14 cellular contexts compared by ENCODE assay signal in the genomic region with DNA sequence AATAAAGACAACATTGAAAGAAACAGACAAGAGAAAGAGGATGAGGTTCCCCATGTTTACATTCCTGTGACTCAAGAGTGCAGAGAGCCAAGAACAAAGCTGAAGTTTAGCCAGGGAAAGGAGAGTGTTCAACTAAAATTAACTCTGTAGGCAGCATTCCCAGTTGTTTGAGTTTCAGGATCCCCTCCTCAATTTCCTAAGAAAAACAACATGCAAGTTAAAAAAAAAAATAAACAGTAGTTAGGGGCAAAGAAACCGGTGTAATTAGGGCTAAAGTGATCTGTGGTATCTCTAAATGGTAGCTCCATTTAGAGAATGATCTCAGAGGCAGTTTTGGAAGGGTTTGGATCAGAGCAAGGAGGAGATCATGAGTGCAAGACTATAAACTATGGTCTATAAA. TPM values are rescaled to one million over a fixed set of nuclear protein-coding genes. Genes with fewer than 3 reads are reported as not detected.
A peak's percentile ranks its signal among the peaks of the same experiment; 100 is the strongest.
DNase-seq lines count a peak whose midpoint lies in the region; ATAC-seq and TF ChIP-seq lines count a peak whose summit lies in the region.
"Had no signal": no experiment of that assay in that cellular context is flagged by ENCODE, and none has a peak within 500 bp of the region (broad histone marks: within the 10 kb centered on the region; RNA-seq: fewer than 3 reads in every experiment).

No MANE protein-coding gene starts in this region.

- TF ChIP-seq CTCF in fibroblast of pulmonary artery (IDR thresholded peaks at IDR 0.05; ENCODE audit: low read length, missing control alignments) = no peak
- no peak for TF ChIP-seq CTCF in psoas muscle (IDR thresholded peaks at IDR 0.05)

- H3K27ac ChIP-seq in ACC112 (ENCODE audit: low read depth, low read length) = peak overlapping the region; percentile 28
- H3K27ac ChIP-seq in psoas muscle = peak overlapping the region; percentile 4

- H3K4me1 ChIP-seq in ACC112 (ENCODE audit: control insufficient read depth, insufficient read depth, low read length, unreplicated experiment) = peaks cover 25% of the 10 kb centered on the region
- H3K4me1 ChIP-seq in psoas muscle = peaks cover 6% of the 10 kb centered on the region

- no peak overlapping the region for H2AFZ ChIP-seq in ACC112 (ENCODE audit: low read length, unreplicated experiment)

- intact Hi-C loops in psoas muscle (cut with DNase I) = no loop called here

- ATAC-seq in SK-N-SH treated with all-trans-retinoic acid at 6 μM for 48 hours (peak; percentile 47; the same call in 1 of the 3 replicates), psoas muscle (peak in 2 of 4 donors; percentile 71 to 75), HG02678 (IDR thresholded peaks at IDR 0.05; ENCODE audit: unreplicated experiment) (no peak), HG03571 (IDR thresholded peaks at IDR 0.05; ENCODE audit: unreplicated experiment) (no peak)

- peak; percentile 36 for DNase-seq in fibroblast of pulmonary artery (ENCODE audit: low read depth)
- no peak for DNase-seq in psoas muscle
- DNase-seq in activated CD4-positive, alpha-beta T cell treated with anti-CD3 and anti-CD28 coated beads, Interleukin-2, amount 50 U/mL, for 1 hour = no peak
- no peak for DNase-seq in GOT3 (lab: John Stamatoyannopoulos, UW)
- DNase-seq: activated naive CD4-positive, alpha-beta T cell treated with anti-CD3 and anti-CD28 coated beads for 36 hours; dermis blood vessel endothelial cell; heart left ventricle; NCI-H1048; NCI-H2227 treated with DMSO at 0.1 percent for 48 hours; T-helper 9 cell had no signal

- 9 to 15% (median 11%) methylated on average over 1 of the region's 1 CpG for WGBS in psoas muscle, 3 donors

- H3K36me3 ChIP-seq in ACC112 (ENCODE audit: insufficient read depth, low read length) = no peaks in the 10 kb centered on the region
- H3K36me3 ChIP-seq in psoas muscle (ENCODE audit: insufficient read depth in 1 of 2, low read depth in 1 of 2) = no peaks in the 10 kb centered on the region
- H3K36me3 ChIP-seq: heart left ventricle had no signal

- H3K9me3 ChIP-seq in psoas muscle = no peaks in the 10 kb centered on the region
- H3K9me3 ChIP-seq: heart left ventricle had no signal

- H3K27me3 ChIP-seq in ACC112 (ENCODE audit: insufficient read depth, low read length) (no peaks in the 10 kb centered on the region), psoas muscle (ENCODE audit: insufficient read depth in 3 of 3, low read length in 2 of 3) (no peaks in the 10 kb centered on the region)
- H3K27me3 ChIP-seq: heart left ventricle had no signal

- H3K4me3 ChIP-seq in ACC112 (ENCODE audit: low read depth, low read length) (no peak overlapping the region), fibroblast of pulmonary artery (replicated peaks; ENCODE audit: low read depth, low read length) (no peak overlapping the region), psoas muscle (no peak overlapping the region)
- H3K4me3 ChIP-seq: heart left ventricle had no signal

- no peaks in the 10 kb centered on the region for H3K79me2 ChIP-seq in ACC112 (ENCODE audit: control insufficient read depth, insufficient read depth, low read length, unreplicated experiment)

TF ChIP-seq in SK-N-SH treated with all-trans-retinoic acid at 6 μM for 48 hours, 23 proteins besides CTCF, POLR2A, EP300 and RAD21:
- no peak for TF ChIP-seq SNAI2 (CRISPR knock-in tag; IDR thresholded peaks at IDR 0.05)
- TF ChIP-seq, protein P1, sequence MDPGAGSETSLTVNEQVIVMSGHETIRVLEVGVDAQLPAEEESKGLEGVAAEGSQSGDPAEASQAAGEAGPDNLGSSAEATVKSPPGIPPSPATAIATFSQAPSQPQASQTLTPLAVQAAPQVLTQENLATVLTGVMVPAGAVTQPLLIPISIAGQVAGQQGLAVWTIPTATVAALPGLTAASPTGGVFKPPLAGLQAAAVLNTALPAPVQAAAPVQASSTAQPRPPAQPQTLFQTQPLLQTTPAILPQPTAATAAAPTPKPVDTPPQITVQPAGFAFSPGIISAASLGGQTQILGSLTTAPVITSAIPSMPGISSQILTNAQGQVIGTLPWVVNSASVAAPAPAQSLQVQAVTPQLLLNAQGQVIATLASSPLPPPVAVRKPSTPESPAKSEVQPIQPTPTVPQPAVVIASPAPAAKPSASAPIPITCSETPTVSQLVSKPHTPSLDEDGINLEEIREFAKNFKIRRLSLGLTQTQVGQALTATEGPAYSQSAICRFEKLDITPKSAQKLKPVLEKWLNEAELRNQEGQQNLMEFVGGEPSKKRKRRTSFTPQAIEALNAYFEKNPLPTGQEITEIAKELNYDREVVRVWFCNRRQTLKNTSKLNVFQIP (CRISPR knock-in tag; IDR thresholded peaks at IDR 0.05; ENCODE audit: borderline replicate concordance, low read depth) = no peak
- TF ChIP-seq TCF4 (CRISPR knock-in tag; IDR thresholded peaks at IDR 0.05; ENCODE audit: borderline replicate concordance) = no peak
- no peak for TF ChIP-seq ZC3H10 (CRISPR knock-in tag; IDR thresholded peaks at IDR 0.05)
- TF ChIP-seq, protein P2, sequence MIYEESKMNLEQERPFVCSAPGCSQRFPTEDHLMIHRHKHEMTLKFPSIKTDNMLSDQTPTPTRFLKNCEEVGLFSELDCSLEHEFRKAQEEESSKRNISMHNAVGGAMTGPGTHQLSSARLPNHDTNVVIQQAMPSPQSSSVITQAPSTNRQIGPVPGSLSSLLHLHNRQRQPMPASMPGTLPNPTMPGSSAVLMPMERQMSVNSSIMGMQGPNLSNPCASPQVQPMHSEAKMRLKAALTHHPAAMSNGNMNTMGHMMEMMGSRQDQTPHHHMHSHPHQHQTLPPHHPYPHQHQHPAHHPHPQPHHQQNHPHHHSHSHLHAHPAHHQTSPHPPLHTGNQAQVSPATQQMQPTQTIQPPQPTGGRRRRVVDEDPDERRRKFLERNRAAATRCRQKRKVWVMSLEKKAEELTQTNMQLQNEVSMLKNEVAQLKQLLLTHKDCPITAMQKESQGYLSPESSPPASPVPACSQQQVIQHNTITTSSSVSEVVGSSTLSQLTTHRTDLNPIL (CRISPR knock-in tag; IDR thresholded peaks at IDR 0.05; ENCODE audit: low read depth) = no peak
- TF ChIP-seq TOX (CRISPR knock-in tag; IDR thresholded peaks at IDR 0.05; ENCODE audit: borderline replicate concordance) = no peak
- TF ChIP-seq ARNTL (CRISPR knock-in tag; IDR thresholded peaks at IDR 0.05; ENCODE audit: borderline replicate concordance, low read depth) = no peak
- no peak for TF ChIP-seq GLIS3 (CRISPR knock-in tag; IDR thresholded peaks at IDR 0.05)
- no peak for TF ChIP-seq CSDC2 (CRISPR knock-in tag; IDR thresholded peaks at IDR 0.05)
- TF ChIP-seq, protein P3, sequence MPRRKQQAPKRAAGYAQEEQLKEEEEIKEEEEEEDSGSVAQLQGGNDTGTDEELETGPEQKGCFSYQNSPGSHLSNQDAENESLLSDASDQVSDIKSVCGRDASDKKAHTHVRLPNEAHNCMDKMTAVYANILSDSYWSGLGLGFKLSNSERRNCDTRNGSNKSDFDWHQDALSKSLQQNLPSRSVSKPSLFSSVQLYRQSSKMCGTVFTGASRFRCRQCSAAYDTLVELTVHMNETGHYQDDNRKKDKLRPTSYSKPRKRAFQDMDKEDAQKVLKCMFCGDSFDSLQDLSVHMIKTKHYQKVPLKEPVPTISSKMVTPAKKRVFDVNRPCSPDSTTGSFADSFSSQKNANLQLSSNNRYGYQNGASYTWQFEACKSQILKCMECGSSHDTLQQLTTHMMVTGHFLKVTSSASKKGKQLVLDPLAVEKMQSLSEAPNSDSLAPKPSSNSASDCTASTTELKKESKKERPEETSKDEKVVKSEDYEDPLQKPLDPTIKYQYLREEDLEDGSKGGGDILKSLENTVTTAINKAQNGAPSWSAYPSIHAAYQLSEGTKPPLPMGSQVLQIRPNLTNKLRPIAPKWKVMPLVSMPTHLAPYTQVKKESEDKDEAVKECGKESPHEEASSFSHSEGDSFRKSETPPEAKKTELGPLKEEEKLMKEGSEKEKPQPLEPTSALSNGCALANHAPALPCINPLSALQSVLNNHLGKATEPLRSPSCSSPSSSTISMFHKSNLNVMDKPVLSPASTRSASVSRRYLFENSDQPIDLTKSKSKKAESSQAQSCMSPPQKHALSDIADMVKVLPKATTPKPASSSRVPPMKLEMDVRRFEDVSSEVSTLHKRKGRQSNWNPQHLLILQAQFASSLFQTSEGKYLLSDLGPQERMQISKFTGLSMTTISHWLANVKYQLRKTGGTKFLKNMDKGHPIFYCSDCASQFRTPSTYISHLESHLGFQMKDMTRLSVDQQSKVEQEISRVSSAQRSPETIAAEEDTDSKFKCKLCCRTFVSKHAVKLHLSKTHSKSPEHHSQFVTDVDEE (CRISPR knock-in tag; IDR thresholded peaks at IDR 0.05) = no peak
- TF ChIP-seq ZFP3 (CRISPR knock-in tag; IDR thresholded peaks at IDR 0.05) = no peak
- no peak for TF ChIP-seq ZFP30 (CRISPR knock-in tag; IDR thresholded peaks at IDR 0.05)
- TF ChIP-seq ISL1 (CRISPR knock-in tag; IDR thresholded peaks at IDR 0.05) = no peak
- TF ChIP-seq ZNF565 (CRISPR knock-in tag; conservative IDR thresholded peaks at IDR 0.05; ENCODE audit: low read depth) = no peak
- no peak for TF ChIP-seq RARB (CRISPR knock-in tag; IDR thresholded peaks at IDR 0.05)
- no peak for TF ChIP-seq PPARA (CRISPR knock-in tag; IDR thresholded peaks at IDR 0.05; ENCODE audit: borderline replicate concordance)
- TF ChIP-seq OSR1 (CRISPR knock-in tag; IDR thresholded peaks at IDR 0.05) = no peak
- no peak for TF ChIP-seq BACH2 (CRISPR knock-in tag; IDR thresholded peaks at IDR 0.05; ENCODE audit: borderline replicate concordance)
- TF ChIP-seq ESRRG (CRISPR knock-in tag; IDR thresholded peaks at IDR 0.05) = no peak

RNA-seq across cellular contexts. Expression of a gene that starts 30.9 kb away (rescaled TPM):
- total RNA-seq in psoas muscle = 10 to 100 TPM in 1 of 4 donors, 1 to 10 TPM in 3; 5.9 to 10.1 (median 6.0) TPM
- 10 to 100 TPM in 1 of 3 donors, 1 to 10 TPM in 2; 3.9 to 14.1 (median 4.3) TPM for polyA plus RNA-seq in psoas muscle
